5 cellular contexts compared by ENCODE assay signal in the genomic region with DNA sequence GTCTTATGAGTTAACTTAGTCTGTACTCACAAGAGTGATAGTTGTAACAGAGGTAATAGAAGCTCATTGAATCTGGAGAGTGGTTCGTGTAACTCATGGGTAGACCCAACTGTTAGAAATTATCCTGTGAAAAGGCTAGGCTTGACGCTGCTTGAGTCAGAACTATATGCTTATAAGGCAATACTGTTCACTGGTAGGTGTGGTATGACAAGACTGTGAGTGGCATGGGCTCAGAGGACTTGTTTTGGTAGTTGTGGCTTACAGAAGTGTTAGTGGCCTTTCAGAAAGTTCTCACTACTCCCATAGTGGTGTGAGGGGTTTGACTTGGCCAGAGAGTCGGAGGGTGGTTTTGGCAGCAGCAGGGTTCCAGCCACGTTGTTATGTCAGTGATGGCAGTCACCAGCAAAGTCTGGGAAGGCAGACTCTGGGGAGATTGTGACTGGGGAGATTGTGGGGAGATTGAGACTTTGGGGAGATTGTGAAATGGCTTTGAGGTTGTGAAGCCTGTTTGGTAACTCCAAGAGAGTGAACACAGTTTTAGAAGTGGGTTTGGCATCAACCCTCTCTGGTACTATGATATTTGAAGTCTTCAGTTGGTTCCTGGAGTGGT. TPM values are rescaled to one million over a fixed set of nuclear protein-coding genes. Genes with fewer than 3 reads are reported as not detected.
"Had no signal": no experiment of that assay in that cellular context is flagged by ENCODE, and none has a peak within 500 bp of the region (broad histone marks: within the 10 kb centered on the region; RNA-seq: fewer than 3 reads in every experiment).

No MANE protein-coding gene starts in this region.

RNA-seq across cellular contexts. Expression of a gene that starts 48.7 kb away (rescaled TPM):
- total RNA-seq: IMR-90, LHCN-M2, M059J, OCI-LY7, RPMI7951 had no signal
- polyA plus RNA-seq: IMR-90 had no signal
